Comparison of ENCODE assay signal across 1 cellular context in the genomic region with DNA sequence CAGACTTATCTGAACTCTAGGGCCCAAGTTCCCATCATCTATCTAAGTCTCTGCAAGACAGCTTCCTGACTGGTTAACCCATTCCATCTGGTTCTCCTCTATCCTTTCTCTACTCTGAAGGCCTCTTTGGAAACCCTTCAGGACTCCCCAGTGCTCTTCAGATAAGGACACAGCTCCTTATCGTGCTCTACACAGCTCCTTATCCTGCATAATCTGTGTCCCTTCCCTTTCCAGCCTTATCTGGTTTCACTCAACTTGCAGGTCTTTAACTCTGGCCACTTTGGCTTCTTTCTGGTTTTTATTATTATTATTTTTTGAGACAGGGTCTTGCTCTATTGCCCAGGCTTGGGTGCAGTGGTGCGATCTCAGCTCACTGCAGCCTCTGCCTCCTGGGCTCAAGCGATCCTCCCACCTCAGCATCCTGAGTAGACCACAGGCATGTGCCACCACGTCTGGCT.
TF ChIP-seq lines count a peak whose summit lies in the region.

No MANE protein-coding gene starts in this region.

TF ChIP-seq in K562, 482 proteins besides CTCF, POLR2A, EP300 and RAD21 (continued from another document):
- TF ChIP-seq, protein P1, sequence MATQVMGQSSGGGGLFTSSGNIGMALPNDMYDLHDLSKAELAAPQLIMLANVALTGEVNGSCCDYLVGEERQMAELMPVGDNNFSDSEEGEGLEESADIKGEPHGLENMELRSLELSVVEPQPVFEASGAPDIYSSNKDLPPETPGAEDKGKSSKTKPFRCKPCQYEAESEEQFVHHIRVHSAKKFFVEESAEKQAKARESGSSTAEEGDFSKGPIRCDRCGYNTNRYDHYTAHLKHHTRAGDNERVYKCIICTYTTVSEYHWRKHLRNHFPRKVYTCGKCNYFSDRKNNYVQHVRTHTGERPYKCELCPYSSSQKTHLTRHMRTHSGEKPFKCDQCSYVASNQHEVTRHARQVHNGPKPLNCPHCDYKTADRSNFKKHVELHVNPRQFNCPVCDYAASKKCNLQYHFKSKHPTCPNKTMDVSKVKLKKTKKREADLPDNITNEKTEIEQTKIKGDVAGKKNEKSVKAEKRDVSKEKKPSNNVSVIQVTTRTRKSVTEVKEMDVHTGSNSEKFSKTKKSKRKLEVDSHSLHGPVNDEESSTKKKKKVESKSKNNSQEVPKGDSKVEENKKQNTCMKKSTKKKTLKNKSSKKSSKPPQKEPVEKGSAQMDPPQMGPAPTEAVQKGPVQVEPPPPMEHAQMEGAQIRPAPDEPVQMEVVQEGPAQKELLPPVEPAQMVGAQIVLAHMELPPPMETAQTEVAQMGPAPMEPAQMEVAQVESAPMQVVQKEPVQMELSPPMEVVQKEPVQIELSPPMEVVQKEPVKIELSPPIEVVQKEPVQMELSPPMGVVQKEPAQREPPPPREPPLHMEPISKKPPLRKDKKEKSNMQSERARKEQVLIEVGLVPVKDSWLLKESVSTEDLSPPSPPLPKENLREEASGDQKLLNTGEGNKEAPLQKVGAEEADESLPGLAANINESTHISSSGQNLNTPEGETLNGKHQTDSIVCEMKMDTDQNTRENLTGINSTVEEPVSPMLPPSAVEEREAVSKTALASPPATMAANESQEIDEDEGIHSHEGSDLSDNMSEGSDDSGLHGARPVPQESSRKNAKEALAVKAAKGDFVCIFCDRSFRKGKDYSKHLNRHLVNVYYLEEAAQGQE (CRISPR knock-in tag; IDR thresholded peaks at IDR 0.05; ENCODE audit: low read depth): no peak
- TF ChIP-seq CTBP1 (IDR thresholded peaks at IDR 0.05; ENCODE audit: borderline replicate concordance) (peak; percentile 96), MYNN (IDR thresholded peaks at IDR 0.05) (0 out of 2 replicates have a peak, but pooled peaks have one; percentile 24), MYNN (CRISPR knock-in tag; IDR thresholded peaks at IDR 0.05) (no peak), NR4A1 (CRISPR knock-in tag; IDR thresholded peaks at IDR 0.05) (no peak), NR4A1 (tag; IDR thresholded peaks at IDR 0.05) (peak; percentile 59), ELF1 (tag; IDR thresholded peaks at IDR 0.05) (no peak), ZEB2 (IDR thresholded peaks at IDR 0.05) (peak; percentile 76; the same call in 1 of the 2 replicates), PTTG1 (tag; IDR thresholded peaks at IDR 0.05; ENCODE audit: low read depth) (no peak), ZC3H8 (IDR thresholded peaks at IDR 0.05) (no peak), XRCC3 (IDR thresholded peaks at IDR 0.05) (no peak), GABPB2 (CRISPR knock-in tag; conservative IDR thresholded peaks at IDR 0.05) (no peak), NRF1 (conservative IDR thresholded peaks at IDR 0.05 in 1 of 2, IDR thresholded peaks at IDR 0.05 in 1 of 2) (no peak), POLR3A (IDR thresholded peaks at IDR 0.05; ENCODE audit: borderline replicate concordance, extremely low read depth, insufficient read depth, insufficient read length) (no peak), SAFB (IDR thresholded peaks at IDR 0.05; ENCODE audit: borderline replicate concordance, low read depth, low read length) (no peak), ATF7 (IDR thresholded peaks at IDR 0.05) (peak; percentile 56; the same call in 1 of the 2 replicates), ZNF175 (CRISPR knock-in tag; IDR thresholded peaks at IDR 0.05; ENCODE audit: low read depth) (0 out of 2 replicates have a peak, but pooled peaks have one; percentile 76), RB1 (IDR thresholded peaks at IDR 0.05; ENCODE audit: low read depth) (no peak), TCFL5 (CRISPR knock-in tag; conservative IDR thresholded peaks at IDR 0.05) (no peak), ZNF444 (CRISPR knock-in tag; IDR thresholded peaks at IDR 0.05) (no peak), ZNF57 (CRISPR knock-in tag; IDR thresholded peaks at IDR 0.05) (no peak), ZNF644 (tag; IDR thresholded peaks at IDR 0.05; ENCODE audit: low read depth) (peak; percentile 96), MEF2D (tag; conservative IDR thresholded peaks at IDR 0.05; ENCODE audit: low read depth) (peak; percentile 48; the same call in 1 of the 2 replicates), FOXA1 (IDR thresholded peaks at IDR 0.05; ENCODE audit: borderline replicate concordance) (no peak), ELF4 (CRISPR knock-in tag; IDR thresholded peaks at IDR 0.05) (peak; percentile 91; the same call in 1 of the 2 replicates), EZH2 (IDR thresholded peaks at IDR 0.05; ENCODE audit: borderline replicate concordance, low read depth, low read length) (no peak), OTX1 (CRISPR knock-in tag; IDR thresholded peaks at IDR 0.05) (peak; percentile 30; the same call in 1 of the 2 replicates), PHF20 (IDR thresholded peaks at IDR 0.05; ENCODE audit: partially characterized antibody) (peak; percentile 60)
- TF ChIP-seq, protein P2, sequence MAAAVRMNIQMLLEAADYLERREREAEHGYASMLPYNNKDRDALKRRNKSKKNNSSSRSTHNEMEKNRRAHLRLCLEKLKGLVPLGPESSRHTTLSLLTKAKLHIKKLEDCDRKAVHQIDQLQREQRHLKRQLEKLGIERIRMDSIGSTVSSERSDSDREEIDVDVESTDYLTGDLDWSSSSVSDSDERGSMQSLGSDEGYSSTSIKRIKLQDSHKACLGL (CRISPR knock-in tag; IDR thresholded peaks at IDR 0.05; ENCODE audit: borderline replicate concordance, poor library complexity, severe bottlenecking): no peak
- TF ChIP-seq, protein P3, sequence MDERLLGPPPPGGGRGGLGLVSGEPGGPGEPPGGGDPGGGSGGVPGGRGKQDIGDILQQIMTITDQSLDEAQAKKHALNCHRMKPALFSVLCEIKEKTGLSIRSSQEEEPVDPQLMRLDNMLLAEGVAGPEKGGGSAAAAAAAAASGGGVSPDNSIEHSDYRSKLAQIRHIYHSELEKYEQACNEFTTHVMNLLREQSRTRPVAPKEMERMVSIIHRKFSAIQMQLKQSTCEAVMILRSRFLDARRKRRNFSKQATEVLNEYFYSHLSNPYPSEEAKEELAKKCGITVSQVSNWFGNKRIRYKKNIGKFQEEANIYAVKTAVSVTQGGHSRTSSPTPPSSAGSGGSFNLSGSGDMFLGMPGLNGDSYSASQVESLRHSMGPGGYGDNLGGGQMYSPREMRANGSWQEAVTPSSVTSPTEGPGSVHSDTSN (CRISPR knock-in tag; IDR thresholded peaks at IDR 0.05; ENCODE audit: low read depth): no peak
- TF ChIP-seq, protein P3 (tag; conservative IDR thresholded peaks at IDR 0.05; ENCODE audit: low read depth): peak; percentile 68
- TF ChIP-seq, protein P4, sequence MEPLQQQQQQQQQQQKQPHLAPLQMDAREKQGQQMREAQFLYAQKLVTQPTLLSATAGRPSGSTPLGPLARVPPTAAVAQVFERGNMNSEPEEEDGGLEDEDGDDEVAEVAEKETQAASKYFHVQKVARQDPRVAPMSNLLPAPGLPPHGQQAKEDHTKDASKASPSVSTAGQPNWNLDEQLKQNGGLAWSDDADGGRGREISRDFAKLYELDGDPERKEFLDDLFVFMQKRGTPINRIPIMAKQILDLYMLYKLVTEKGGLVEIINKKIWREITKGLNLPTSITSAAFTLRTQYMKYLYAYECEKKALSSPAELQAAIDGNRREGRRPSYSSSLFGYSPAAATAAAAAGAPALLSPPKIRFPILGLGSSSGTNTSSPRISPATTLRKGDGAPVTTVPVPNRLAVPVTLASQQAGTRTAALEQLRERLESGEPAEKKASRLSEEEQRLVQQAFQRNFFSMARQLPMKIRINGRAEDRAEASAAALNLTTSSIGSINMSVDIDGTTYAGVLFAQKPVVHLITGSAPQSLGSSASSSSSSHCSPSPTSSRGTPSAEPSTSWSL (CRISPR knock-in tag; IDR thresholded peaks at IDR 0.05; ENCODE audit: borderline replicate concordance): no peak
- TF ChIP-seq, protein P5, sequence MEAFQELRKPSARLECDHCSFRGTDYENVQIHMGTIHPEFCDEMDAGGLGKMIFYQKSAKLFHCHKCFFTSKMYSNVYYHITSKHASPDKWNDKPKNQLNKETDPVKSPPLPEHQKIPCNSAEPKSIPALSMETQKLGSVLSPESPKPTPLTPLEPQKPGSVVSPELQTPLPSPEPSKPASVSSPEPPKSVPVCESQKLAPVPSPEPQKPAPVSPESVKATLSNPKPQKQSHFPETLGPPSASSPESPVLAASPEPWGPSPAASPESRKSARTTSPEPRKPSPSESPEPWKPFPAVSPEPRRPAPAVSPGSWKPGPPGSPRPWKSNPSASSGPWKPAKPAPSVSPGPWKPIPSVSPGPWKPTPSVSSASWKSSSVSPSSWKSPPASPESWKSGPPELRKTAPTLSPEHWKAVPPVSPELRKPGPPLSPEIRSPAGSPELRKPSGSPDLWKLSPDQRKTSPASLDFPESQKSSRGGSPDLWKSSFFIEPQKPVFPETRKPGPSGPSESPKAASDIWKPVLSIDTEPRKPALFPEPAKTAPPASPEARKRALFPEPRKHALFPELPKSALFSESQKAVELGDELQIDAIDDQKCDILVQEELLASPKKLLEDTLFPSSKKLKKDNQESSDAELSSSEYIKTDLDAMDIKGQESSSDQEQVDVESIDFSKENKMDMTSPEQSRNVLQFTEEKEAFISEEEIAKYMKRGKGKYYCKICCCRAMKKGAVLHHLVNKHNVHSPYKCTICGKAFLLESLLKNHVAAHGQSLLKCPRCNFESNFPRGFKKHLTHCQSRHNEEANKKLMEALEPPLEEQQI (IDR thresholded peaks at IDR 0.05): peak; percentile 96
- TF ChIP-seq, protein P6, sequence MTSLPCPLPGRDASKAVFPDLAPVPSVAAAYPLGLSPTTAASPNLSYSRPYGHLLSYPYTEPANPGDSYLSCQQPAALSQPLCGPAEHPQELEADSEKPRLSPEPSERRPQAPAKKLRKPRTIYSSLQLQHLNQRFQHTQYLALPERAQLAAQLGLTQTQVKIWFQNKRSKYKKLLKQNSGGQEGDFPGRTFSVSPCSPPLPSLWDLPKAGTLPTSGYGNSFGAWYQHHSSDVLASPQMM (CRISPR knock-in tag; IDR thresholded peaks at IDR 0.05): no peak
- TF ChIP-seq, protein P7, sequence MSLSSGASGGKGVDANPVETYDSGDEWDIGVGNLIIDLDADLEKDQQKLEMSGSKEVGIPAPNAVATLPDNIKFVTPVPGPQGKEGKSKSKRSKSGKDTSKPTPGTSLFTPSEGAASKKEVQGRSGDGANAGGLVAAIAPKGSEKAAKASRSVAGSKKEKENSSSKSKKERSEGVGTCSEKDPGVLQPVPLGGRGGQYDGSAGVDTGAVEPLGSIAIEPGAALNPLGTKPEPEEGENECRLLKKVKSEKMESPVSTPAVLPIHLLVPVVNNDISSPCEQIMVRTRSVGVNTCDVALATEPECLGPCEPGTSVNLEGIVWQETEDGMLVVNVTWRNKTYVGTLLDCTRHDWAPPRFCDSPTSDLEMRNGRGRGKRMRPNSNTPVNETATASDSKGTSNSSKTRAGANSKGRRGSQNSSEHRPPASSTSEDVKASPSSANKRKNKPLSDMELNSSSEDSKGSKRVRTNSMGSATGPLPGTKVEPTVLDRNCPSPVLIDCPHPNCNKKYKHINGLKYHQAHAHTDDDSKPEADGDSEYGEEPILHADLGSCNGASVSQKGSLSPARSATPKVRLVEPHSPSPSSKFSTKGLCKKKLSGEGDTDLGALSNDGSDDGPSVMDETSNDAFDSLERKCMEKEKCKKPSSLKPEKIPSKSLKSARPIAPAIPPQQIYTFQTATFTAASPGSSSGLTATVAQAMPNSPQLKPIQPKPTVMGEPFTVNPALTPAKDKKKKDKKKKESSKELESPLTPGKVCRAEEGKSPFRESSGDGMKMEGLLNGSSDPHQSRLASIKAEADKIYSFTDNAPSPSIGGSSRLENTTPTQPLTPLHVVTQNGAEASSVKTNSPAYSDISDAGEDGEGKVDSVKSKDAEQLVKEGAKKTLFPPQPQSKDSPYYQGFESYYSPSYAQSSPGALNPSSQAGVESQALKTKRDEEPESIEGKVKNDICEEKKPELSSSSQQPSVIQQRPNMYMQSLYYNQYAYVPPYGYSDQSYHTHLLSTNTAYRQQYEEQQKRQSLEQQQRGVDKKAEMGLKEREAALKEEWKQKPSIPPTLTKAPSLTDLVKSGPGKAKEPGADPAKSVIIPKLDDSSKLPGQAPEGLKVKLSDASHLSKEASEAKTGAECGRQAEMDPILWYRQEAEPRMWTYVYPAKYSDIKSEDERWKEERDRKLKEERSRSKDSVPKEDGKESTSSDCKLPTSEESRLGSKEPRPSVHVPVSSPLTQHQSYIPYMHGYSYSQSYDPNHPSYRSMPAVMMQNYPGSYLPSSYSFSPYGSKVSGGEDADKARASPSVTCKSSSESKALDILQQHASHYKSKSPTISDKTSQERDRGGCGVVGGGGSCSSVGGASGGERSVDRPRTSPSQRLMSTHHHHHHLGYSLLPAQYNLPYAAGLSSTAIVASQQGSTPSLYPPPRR (CRISPR knock-in tag; IDR thresholded peaks at IDR 0.05; ENCODE audit: borderline replicate concordance): no peak
- TF ChIP-seq, protein P8, sequence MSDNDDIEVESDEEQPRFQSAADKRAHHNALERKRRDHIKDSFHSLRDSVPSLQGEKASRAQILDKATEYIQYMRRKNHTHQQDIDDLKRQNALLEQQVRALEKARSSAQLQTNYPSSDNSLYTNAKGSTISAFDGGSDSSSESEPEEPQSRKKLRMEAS (CRISPR knock-in tag; IDR thresholded peaks at IDR 0.05): no peak
- TF ChIP-seq, protein P9, sequence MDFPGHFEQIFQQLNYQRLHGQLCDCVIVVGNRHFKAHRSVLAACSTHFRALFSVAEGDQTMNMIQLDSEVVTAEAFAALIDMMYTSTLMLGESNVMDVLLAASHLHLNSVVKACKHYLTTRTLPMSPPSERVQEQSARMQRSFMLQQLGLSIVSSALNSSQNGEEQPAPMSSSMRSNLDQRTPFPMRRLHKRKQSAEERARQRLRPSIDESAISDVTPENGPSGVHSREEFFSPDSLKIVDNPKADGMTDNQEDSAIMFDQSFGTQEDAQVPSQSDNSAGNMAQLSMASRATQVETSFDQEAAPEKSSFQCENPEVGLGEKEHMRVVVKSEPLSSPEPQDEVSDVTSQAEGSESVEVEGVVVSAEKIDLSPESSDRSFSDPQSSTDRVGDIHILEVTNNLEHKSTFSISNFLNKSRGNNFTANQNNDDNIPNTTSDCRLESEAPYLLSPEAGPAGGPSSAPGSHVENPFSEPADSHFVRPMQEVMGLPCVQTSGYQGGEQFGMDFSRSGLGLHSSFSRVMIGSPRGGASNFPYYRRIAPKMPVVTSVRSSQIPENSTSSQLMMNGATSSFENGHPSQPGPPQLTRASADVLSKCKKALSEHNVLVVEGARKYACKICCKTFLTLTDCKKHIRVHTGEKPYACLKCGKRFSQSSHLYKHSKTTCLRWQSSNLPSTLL (IDR thresholded peaks at IDR 0.05): no peak
